15 cellular contexts compared by ENCODE assay signal in the genomic region with DNA sequence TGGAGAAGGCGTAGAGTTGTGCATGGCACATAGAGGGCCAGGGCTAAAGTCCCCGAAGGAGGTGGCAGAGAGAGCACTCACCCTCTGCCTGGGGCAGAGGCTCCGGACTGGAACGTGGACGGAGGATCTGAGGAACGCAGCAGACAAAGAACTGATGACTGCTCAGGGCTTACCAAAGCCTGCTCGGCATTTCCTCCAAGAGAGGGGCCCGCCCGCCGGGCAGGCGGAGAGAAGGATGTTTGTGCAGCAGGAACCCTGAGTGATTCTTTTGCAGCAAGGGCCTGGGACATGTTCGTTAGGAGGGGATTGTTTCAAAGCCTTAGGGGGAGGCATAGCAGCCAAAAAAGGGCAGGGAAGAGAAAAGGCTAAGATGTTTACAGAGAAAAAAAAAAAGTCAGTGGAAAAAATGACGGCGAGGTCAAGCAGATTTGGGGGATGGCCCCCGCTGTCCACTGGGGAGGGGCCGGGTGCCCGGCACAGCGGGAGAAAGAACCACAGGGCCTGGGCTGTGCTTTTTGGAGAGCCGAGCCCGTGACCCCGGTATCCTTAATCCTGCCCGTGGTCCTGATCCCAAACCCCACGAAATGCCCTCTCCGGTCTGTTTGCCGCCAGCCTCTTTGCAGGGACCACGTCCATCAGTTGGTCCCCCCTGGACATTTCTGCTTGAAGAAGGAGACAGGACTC.
DNase-seq lines count a peak whose midpoint lies in the region; ATAC-seq and TF ChIP-seq lines count a peak whose summit lies in the region.
"Had no signal": no experiment of that assay in that cellular context is flagged by ENCODE, and none has a peak within 500 bp of the region (broad histone marks: within the 10 kb centered on the region; RNA-seq: fewer than 3 reads in every experiment).

No MANE protein-coding gene starts in this region.

- no peak for TF ChIP-seq CTCF in fibroblast of villous mesenchyme (IDR thresholded peaks at IDR 0.05; ENCODE audit: insufficient read depth, low read depth, low read length)

- no peak overlapping the region for H3K18ac ChIP-seq in trophoblast cell (ENCODE audit: low read length)

- H4K91ac ChIP-seq in trophoblast cell (ENCODE audit: low read depth, low read length), result peak overlapping the region; percentile 4

- H3K9me3 ChIP-seq in adipocyte (ENCODE audit: control insufficient read depth, low read length) (no peaks in the 10 kb centered on the region), trophoblast cell (ENCODE audit: insufficient read depth, low read depth, low read length) (peaks cover 5% of the 10 kb centered on the region)

- ATAC-seq in HG03039 (IDR thresholded peaks at IDR 0.05; ENCODE audit: unreplicated experiment) (no peak), GM18502 (IDR thresholded peaks at IDR 0.05; ENCODE audit: poor library complexity, unreplicated experiment) (no peak)
- ATAC-seq: HCT116, left colon, natural killer cell had no signal

- H3K23ac ChIP-seq in trophoblast cell (ENCODE audit: low read length), result no peak overlapping the region

- peak overlapping the region; percentile 17 for H3K14ac ChIP-seq in trophoblast cell (ENCODE audit: low read length)

- no peaks in the 10 kb centered on the region for H3K79me1 ChIP-seq in trophoblast cell (ENCODE audit: low read length)

- no peaks in the 10 kb centered on the region for H3K79me2 ChIP-seq in trophoblast cell (ENCODE audit: control insufficient read depth, insufficient read depth, low read length, poor library complexity)

- no peak overlapping the region for H2BK5ac ChIP-seq in trophoblast cell (ENCODE audit: low read depth, low read length, poor library complexity)

- H3K27ac ChIP-seq in trophoblast cell (ENCODE audit: low read depth, low read length), result no peak overlapping the region

- H2AFZ ChIP-seq in trophoblast cell (ENCODE audit: insufficient read depth, low read length, poor library complexity), result peak overlapping the region; percentile 19

- H3K4ac ChIP-seq in trophoblast cell (ENCODE audit: low read depth, low read length), result no peak overlapping the region

- H3K9ac ChIP-seq in adipocyte (ENCODE audit: low read length) (no peak overlapping the region), trophoblast cell (ENCODE audit: low read length) (no peak overlapping the region)

- H3K36me3 ChIP-seq in adipocyte (ENCODE audit: control insufficient read depth, insufficient read depth, low read length, severe bottlenecking) (no peaks in the 10 kb centered on the region), trophoblast cell (ENCODE audit: control insufficient read depth in 1 of 2, insufficient read depth in 2 of 2, low read length in 2 of 2) (no peaks in the 10 kb centered on the region)

- H4K12ac ChIP-seq in trophoblast cell (ENCODE audit: low read depth, low read length), result no peak overlapping the region

- H3K27me3 ChIP-seq in adipocyte (replicated peaks; ENCODE audit: control insufficient read depth, insufficient read depth, low read length) (peaks cover 25% of the 10 kb centered on the region), trophoblast cell (ENCODE audit: insufficient read depth, low read length) (no peaks in the 10 kb centered on the region)

- no peak overlapping the region for H4K8ac ChIP-seq in trophoblast cell (ENCODE audit: low read depth, low read length)

- H3K4me2 ChIP-seq in trophoblast cell (ENCODE audit: low read length), result no peak overlapping the region

- H3K4me1 ChIP-seq in adipocyte (ENCODE audit: control insufficient read depth, insufficient read depth, low read length) (no peaks in the 10 kb centered on the region), trophoblast cell (ENCODE audit: control insufficient read depth in 1 of 2, insufficient read depth in 2 of 2, low read length in 2 of 2) (no peaks in the 10 kb centered on the region)

- no peak overlapping the region for H2AK5ac ChIP-seq in trophoblast cell (ENCODE audit: low read length)

- H3K4me3 ChIP-seq in adipocyte (ENCODE audit: low read length) (no peak overlapping the region), fibroblast of villous mesenchyme (ENCODE audit: low read depth, low read length) (no peak overlapping the region), trophoblast cell (ENCODE audit: low read depth, low read length) (no peak overlapping the region)

- no peak overlapping the region for H2BK12ac ChIP-seq in trophoblast cell (ENCODE audit: low read length)

- no peak overlapping the region for H2BK120ac ChIP-seq in trophoblast cell (ENCODE audit: insufficient read depth, low read length, poor library complexity)

- peak; percentile 79 for DNase-seq in AG20443 (ENCODE audit: low spot score)
- peak; percentile 54 for DNase-seq in adipocyte (ENCODE audit: low read depth)
- DNase-seq in fibroblast of villous mesenchyme (ENCODE audit: low read depth), result peak; percentile 2
- DNase-seq in trophoblast cell, result peak; percentile 7 to 50
- no peak for DNase-seq in NCI-H526 treated with DMSO at 0.1 percent for 48 hours (lab: John Stamatoyannopoulos, UW)
- no peak for DNase-seq in NCI-H1436 (lab: John Stamatoyannopoulos, UW)
- DNase-seq: activated CD4-positive, alpha-beta T cell treated with anti-CD3 and anti-CD28 coated beads, Interleukin-2, amount 10 ng/mL, durations not matched to agents 24 days and 14 days; activated T-cell treated with anti-CD3 and anti-CD28 coated beads, Interleukin-2, amount 50 U/mL, for 48 hours; effector CD4-positive, alpha-beta T cell; left colon; natural killer cell; stimulated activated naive CD4-positive, alpha-beta T cell treated with Interleukin-2 at 50 U/mL for 16 hours had no signal

- no CpG with 5 or more reads among the region's 26 CpGs for WGBS in trophoblast cell (ENCODE audit: extremely low coverage, insufficient coverage, insufficient read length)

Comparison
In these comparisons a context has a peak if more than half of its experiments do, and no peak if none do; other contexts are left out.
1. DNase-seq: peak in AG20443 (single experiment), adipocyte (single experiment), fibroblast of villous mesenchyme (single experiment) and trophoblast cell (2 of 2); none in NCI-H526 treated with DMSO at 0.1 percent for 48 hours (single experiment) and NCI-H1436 (single experiment).